ENCODE assay signal across 23 cellular contexts in the genomic region with DNA sequence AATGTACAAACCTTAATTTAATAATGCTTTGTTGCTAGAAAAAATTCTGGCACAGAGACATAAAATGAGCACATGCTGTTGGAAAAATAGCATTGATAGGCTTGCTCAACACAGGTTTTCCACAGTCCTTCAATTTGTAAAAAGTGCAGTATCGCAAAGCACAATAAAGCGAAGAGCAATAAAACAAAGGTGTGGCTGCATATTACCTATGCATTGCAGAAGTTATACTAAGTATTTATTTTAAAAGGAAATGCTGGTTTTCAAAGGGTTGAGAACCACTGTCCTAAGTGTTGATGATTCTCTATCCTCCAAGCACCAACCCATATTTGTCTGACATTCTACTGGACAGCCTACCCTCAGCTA. TPM values are rescaled to one million over a fixed set of nuclear protein-coding genes. Genes with fewer than 3 reads are reported as not detected.
"Had no signal": no experiment of that assay in that cellular context is flagged by ENCODE, and none has a peak within 500 bp of the region (broad histone marks: within the 10 kb centered on the region; RNA-seq: fewer than 3 reads in every experiment).

No MANE protein-coding gene starts in this region.

- FAIRE-seq: endothelial cell of umbilical vein, frontal cortex, kidney had no signal

- H3K27ac Mint-ChIP-seq: immature natural killer cell, mesothelial cell of epicardium had no signal

- H3K9me3 ChIP-seq: esophagus muscularis mucosa, gastroesophageal sphincter, heart left ventricle, lower lobe of right lung had no signal

- H3K4me1 ChIP-seq: foreskin keratinocyte, gastroesophageal sphincter, heart left ventricle, left lung, lower lobe of right lung had no signal

- H3K27me3 ChIP-seq: dorsolateral prefrontal cortex, esophagus muscularis mucosa, foreskin keratinocyte, gastroesophageal sphincter, heart left ventricle, hepatocyte, left lung had no signal

- DNase-seq: cerebellar nuclear complex; dermis blood vessel endothelial cell; dorsolateral prefrontal cortex; effector CD4-positive, alpha-beta T cell; effector memory CD4-positive, alpha-beta T cell; foreskin keratinocyte; heart left ventricle; hypothalamus; immature natural killer cell; islet precursor cell; kidney; kidney glomerular epithelial cell; left lung; left ventricle myocardium superior; lower lobe of right lung; mesenchymal stem cell had no signal

- H3K4me3 Mint-ChIP-seq: immature natural killer cell, mesothelial cell of epicardium had no signal

- H3K36me3 Mint-ChIP-seq: immature natural killer cell, mesothelial cell of epicardium had no signal

- H3K36me3 ChIP-seq: esophagus muscularis mucosa, gastroesophageal sphincter, heart left ventricle, left lung, lower lobe of right lung had no signal

- ATAC-seq: foreskin keratinocyte, gastroesophageal sphincter, heart left ventricle, left lung, left ventricle myocardium superior, lower lobe of right lung had no signal

- H3K27ac ChIP-seq: coronary artery, dorsolateral prefrontal cortex, esophagus muscularis mucosa, foreskin keratinocyte, gastroesophageal sphincter, heart left ventricle, hepatocyte, left lung, lower lobe of right lung had no signal

- H3K4me3 ChIP-seq: coronary artery, dorsolateral prefrontal cortex, esophagus muscularis mucosa, gastroesophageal sphincter, heart left ventricle, hepatocyte, left lung, lower lobe of right lung had no signal

- H3K4me1 Mint-ChIP-seq: immature natural killer cell, mesothelial cell of epicardium had no signal

RNA-seq across cellular contexts. Expression of gene CAP2, which starts 54.1 kb away (rescaled TPM):
- polyA plus RNA-seq: immature natural killer cell had no signal

RNA-seq across cellular contexts. Expression of gene RBM24, which starts 58.1 kb away (rescaled TPM):
- polyA plus RNA-seq: immature natural killer cell had no signal
